ENCODE assay signal across 7 cellular contexts in genomic region chr17:42067371-42068180, GRCh38. TPM values are rescaled to one million over a fixed set of nuclear protein-coding genes. Genes with fewer than 3 reads are reported as not detected.
DNase-seq lines count a peak whose midpoint lies in the region; ATAC-seq and TF ChIP-seq lines count a peak whose summit lies in the region.

No MANE protein-coding gene starts in this region.

- H3K36me3 Mint-ChIP-seq in activated CD4-positive, alpha-beta T cell treated with anti-CD3 and anti-CD28 coated beads, Interleukin-2, amount 10 ng/mL, durations not matched to agents 24 days and 14 days (ENCODE audit: low read depth): no peaks in the 10 kb centered on the region

- H3K79me1 ChIP-seq in mesenchymal stem cell (replicated peaks; ENCODE audit: low read length, poor library complexity, severe bottlenecking): no peaks in the 10 kb centered on the region

- no peak overlapping the region for H3K4me2 ChIP-seq in mesenchymal stem cell (ENCODE audit: low read length, poor library complexity, severe bottlenecking)

- intact Hi-C loops in activated CD4-positive, alpha-beta T cell treated with anti-CD3 and anti-CD28 coated beads, Interleukin-2, amount 10 ng/mL, durations not matched to agents 24 days and 14 days (cut with micrococcal nuclease): loop anchor here (2.0 to 10.0 kb wide), 3 partner anchors 33 to 117 kb away; partner anchors contain the start of genes DHX58, HCRT and KCNH4

- peak overlapping the region; percentile 21 for H4K8ac ChIP-seq in mesenchymal stem cell (ENCODE audit: low read length)

- no peak overlapping the region for H2BK12ac ChIP-seq in mesenchymal stem cell (ENCODE audit: low read length in 2 of 2)

- H2AFZ ChIP-seq in mesenchymal stem cell (ENCODE audit: low read depth, low read length): no peak overlapping the region

- no peak overlapping the region for H3K4me3 ChIP-seq in mesenchymal stem cell (ENCODE audit: insufficient read depth in 1 of 2, low read depth in 1 of 2, low read length in 2 of 2)

- no peak overlapping the region for H3K23ac ChIP-seq in mesenchymal stem cell (ENCODE audit: low read length in 2 of 2)

- H3K36me3 ChIP-seq in mesenchymal stem cell (ENCODE audit: control insufficient read depth in 1 of 2, insufficient read depth in 2 of 2, low read depth in 1 of 2, low read length in 2 of 2): no peaks in the 10 kb centered on the region

- H2BK15ac ChIP-seq in mesenchymal stem cell (ENCODE audit: low read depth, poor library complexity, severe bottlenecking): no peak overlapping the region

- peaks cover 34 to 75% of the 10 kb centered on the region in 2 experiments for H3K27me3 ChIP-seq in mesenchymal stem cell (ENCODE audit: control insufficient read depth in 1 of 2, insufficient read depth in 1 of 2, low read length in 2 of 2)

- H3K4me1 Mint-ChIP-seq in activated CD4-positive, alpha-beta T cell treated with anti-CD3 and anti-CD28 coated beads, Interleukin-2, amount 10 ng/mL, durations not matched to agents 24 days and 14 days: peaks cover 18% of the 10 kb centered on the region

- H3K27me3 Mint-ChIP-seq in activated CD4-positive, alpha-beta T cell treated with anti-CD3 and anti-CD28 coated beads, Interleukin-2, amount 10 ng/mL, durations not matched to agents 24 days and 14 days: peaks cover 11% of the 10 kb centered on the region

- no peak overlapping the region for H2BK120ac ChIP-seq in mesenchymal stem cell (ENCODE audit: low read depth, low read length)

- no peaks in the 10 kb centered on the region for H3K9me3 ChIP-seq in mesenchymal stem cell (ENCODE audit: control insufficient read depth, low read length)

- no peak overlapping the region for H3K18ac ChIP-seq in mesenchymal stem cell (ENCODE audit: low read depth in 1 of 2, low read length in 2 of 2)

- no peak overlapping the region for H3K4me3 Mint-ChIP-seq in activated CD4-positive, alpha-beta T cell treated with anti-CD3 and anti-CD28 coated beads, Interleukin-2, amount 10 ng/mL, durations not matched to agents 24 days and 14 days

- H3K14ac ChIP-seq in mesenchymal stem cell (ENCODE audit: low read length in 2 of 2): peak overlapping the region in 1 of 2 experiments; percentile 27

- H3K4ac ChIP-seq in mesenchymal stem cell (ENCODE audit: low read depth in 1 of 2, low read length in 2 of 2): no peak overlapping the region

- no peak overlapping the region for H3K9ac ChIP-seq in mesenchymal stem cell (ENCODE audit: low read length)

- H4K91ac ChIP-seq in mesenchymal stem cell (ENCODE audit: low read length): peak overlapping the region; percentile 58

- no peak overlapping the region for H2BK5ac ChIP-seq in mesenchymal stem cell (ENCODE audit: low read depth, low read length, poor library complexity, severe bottlenecking)

- H3K27ac Mint-ChIP-seq in activated CD4-positive, alpha-beta T cell treated with anti-CD3 and anti-CD28 coated beads, Interleukin-2, amount 10 ng/mL, durations not matched to agents 24 days and 14 days: no peak overlapping the region

- ATAC-seq in GM21576 (IDR thresholded peaks at IDR 0.05; ENCODE audit: unreplicated experiment): no peak

- no peaks in the 10 kb centered on the region for H3K9me3 Mint-ChIP-seq in activated CD4-positive, alpha-beta T cell treated with anti-CD3 and anti-CD28 coated beads, Interleukin-2, amount 10 ng/mL, durations not matched to agents 24 days and 14 days

- H3K27ac ChIP-seq in mesenchymal stem cell (ENCODE audit: low read length, poor library complexity, severe bottlenecking): no peak overlapping the region

- no peak overlapping the region for H2AK5ac ChIP-seq in mesenchymal stem cell (ENCODE audit: low read length, severe bottlenecking)

- WGBS in mesenchymal stem cell: 36% methylated on average over 13 of the region's 14 CpGs

- H3K4me1 ChIP-seq in mesenchymal stem cell (ENCODE audit: control insufficient read depth, insufficient read depth, low read depth, low read length): peaks cover 14% of the 10 kb centered on the region

- DNase-seq in NCI-H128 (lab: John Stamatoyannopoulos, UW; ENCODE audit: unreplicated experiment) (peak; percentile 4), dermis blood vessel endothelial cell (peak; percentile 71), mesenchymal stem cell (peak; percentile 45)
- DNase-seq in activated CD4-positive, alpha-beta T cell treated with anti-CD3 and anti-CD28 coated beads, Interleukin-2, amount 10 ng/mL, durations not matched to agents 24 days and 14 days: peak; percentile 93
- DNase-seq in stimulated activated CD8-positive, alpha-beta memory T cell treated with anti-CD3 and anti-CD28 coated beads, Interleukin-4, amount 100 ng/mL, for 1 hour (ENCODE audit: low read depth in 2 of 2, low spot score in 1 of 2): peak; percentile 40 to 52

- TF ChIP-seq CTCF in GM12872 (IDR thresholded peaks at IDR 0.05; ENCODE audit: insufficient read depth, low read depth, low read length): peak; percentile 97

RNA-seq across cellular contexts. Expression of gene C17orf113, which starts 17.2 kb away (rescaled TPM):
- total RNA-seq in activated CD4-positive, alpha-beta T cell treated with anti-CD3 and anti-CD28 coated beads, Interleukin-2, amount 10 ng/mL, durations not matched to agents 24 days and 14 days: 0.05 and 0.07 TPM in 2 replicates
- 0.17 and 0.33 TPM in 2 replicates for total RNA-seq in dermis blood vessel endothelial cell
- 0.21 TPM for polyA plus RNA-seq in mesenchymal stem cell (2013, experiment 1 of 2)
- 0.16 TPM for polyA plus RNA-seq in mesenchymal stem cell (2013, experiment 2 of 2)

RNA-seq across cellular contexts. Expression of gene ZNF385C, which starts 30.7 kb away (rescaled TPM):
- 0.16 TPM in 1 of 2 replicates, not detected in the other for total RNA-seq in activated CD4-positive, alpha-beta T cell treated with anti-CD3 and anti-CD28 coated beads, Interleukin-2, amount 10 ng/mL, durations not matched to agents 24 days and 14 days
- not detected in 2 replicates for total RNA-seq in dermis blood vessel endothelial cell
- polyA plus RNA-seq in mesenchymal stem cell (2013, experiment 1 of 2): 0.07 TPM
- polyA plus RNA-seq in mesenchymal stem cell (2013, experiment 2 of 2): 0.11 TPM

RNA-seq across cellular contexts. Expression of gene DHX58, which starts 44.9 kb away (rescaled TPM):
- 22.9 and 25.8 TPM in 2 replicates for total RNA-seq in activated CD4-positive, alpha-beta T cell treated with anti-CD3 and anti-CD28 coated beads, Interleukin-2, amount 10 ng/mL, durations not matched to agents 24 days and 14 days
- 6.9 and 10.6 TPM in 2 replicates for total RNA-seq in dermis blood vessel endothelial cell
- 2.0 TPM for polyA plus RNA-seq in mesenchymal stem cell (2013, experiment 1 of 2)
- 1.5 TPM for polyA plus RNA-seq in mesenchymal stem cell (2013, experiment 2 of 2)

RNA-seq across cellular contexts. Expression of gene NKIRAS2, which starts 47.7 kb away (rescaled TPM):
- total RNA-seq in activated CD4-positive, alpha-beta T cell treated with anti-CD3 and anti-CD28 coated beads, Interleukin-2, amount 10 ng/mL, durations not matched to agents 24 days and 14 days: 29.5 and 30.3 TPM in 2 replicates
- total RNA-seq in dermis blood vessel endothelial cell: 44.2 and 46.6 TPM in 2 replicates
- 63.3 TPM for polyA plus RNA-seq in mesenchymal stem cell (2013, experiment 1 of 2)
- 64.3 TPM for polyA plus RNA-seq in mesenchymal stem cell (2013, experiment 2 of 2)

RNA-seq across cellular contexts. Expression of gene DNAJC7, which starts 50.3 kb away (rescaled TPM):
- 121 and 128 TPM in 2 replicates for total RNA-seq in activated CD4-positive, alpha-beta T cell treated with anti-CD3 and anti-CD28 coated beads, Interleukin-2, amount 10 ng/mL, durations not matched to agents 24 days and 14 days
- total RNA-seq in dermis blood vessel endothelial cell: 68.2 and 89.0 TPM in 2 replicates
- 73.0 TPM for polyA plus RNA-seq in mesenchymal stem cell (2013, experiment 1 of 2)
- 69.4 TPM for polyA plus RNA-seq in mesenchymal stem cell (2013, experiment 2 of 2)

Comparison
In these comparisons a context has a peak if more than half of its experiments do, and no peak if none do; other contexts are left out.
1. DNase-seq: peak in every context shown above with its lines; median percentile 93 in activated CD4-positive, alpha-beta T cell treated with anti-CD3 and anti-CD28 coated beads, Interleukin-2, amount 10 ng/mL, durations not matched to agents 24 days and 14 days; 71 in dermis blood vessel endothelial cell; 46 in stimulated activated CD8-positive, alpha-beta memory T cell treated with anti-CD3 and anti-CD28 coated beads, Interleukin-4, amount 100 ng/mL, for 1 hour; 45 in mesenchymal stem cell; 4 in NCI-H128.